2 cellular contexts compared by ENCODE assay signal in the genomic region with DNA sequence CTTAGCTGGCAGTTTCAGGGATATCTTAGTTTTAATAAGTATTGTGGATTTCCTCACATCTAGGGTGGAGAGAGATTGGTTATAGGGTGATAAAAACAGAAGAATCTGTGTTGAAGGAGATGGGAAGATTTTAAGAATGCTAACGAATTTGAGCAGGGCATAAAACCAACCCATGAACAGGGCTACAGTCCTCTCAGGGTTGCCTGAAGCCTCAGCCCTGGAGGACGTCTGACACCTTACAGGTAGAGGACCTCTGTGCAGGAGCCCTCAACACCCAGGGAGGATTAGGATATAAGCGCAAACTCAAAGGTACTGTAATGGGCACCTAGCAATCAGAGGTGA.
TF ChIP-seq lines count a peak whose summit lies in the region.

No MANE protein-coding gene starts in this region.

TF ChIP-seq in GM23338, 12 proteins besides CTCF, POLR2A, EP300 and RAD21 (continued from another document):
- TF ChIP-seq, protein P1, sequence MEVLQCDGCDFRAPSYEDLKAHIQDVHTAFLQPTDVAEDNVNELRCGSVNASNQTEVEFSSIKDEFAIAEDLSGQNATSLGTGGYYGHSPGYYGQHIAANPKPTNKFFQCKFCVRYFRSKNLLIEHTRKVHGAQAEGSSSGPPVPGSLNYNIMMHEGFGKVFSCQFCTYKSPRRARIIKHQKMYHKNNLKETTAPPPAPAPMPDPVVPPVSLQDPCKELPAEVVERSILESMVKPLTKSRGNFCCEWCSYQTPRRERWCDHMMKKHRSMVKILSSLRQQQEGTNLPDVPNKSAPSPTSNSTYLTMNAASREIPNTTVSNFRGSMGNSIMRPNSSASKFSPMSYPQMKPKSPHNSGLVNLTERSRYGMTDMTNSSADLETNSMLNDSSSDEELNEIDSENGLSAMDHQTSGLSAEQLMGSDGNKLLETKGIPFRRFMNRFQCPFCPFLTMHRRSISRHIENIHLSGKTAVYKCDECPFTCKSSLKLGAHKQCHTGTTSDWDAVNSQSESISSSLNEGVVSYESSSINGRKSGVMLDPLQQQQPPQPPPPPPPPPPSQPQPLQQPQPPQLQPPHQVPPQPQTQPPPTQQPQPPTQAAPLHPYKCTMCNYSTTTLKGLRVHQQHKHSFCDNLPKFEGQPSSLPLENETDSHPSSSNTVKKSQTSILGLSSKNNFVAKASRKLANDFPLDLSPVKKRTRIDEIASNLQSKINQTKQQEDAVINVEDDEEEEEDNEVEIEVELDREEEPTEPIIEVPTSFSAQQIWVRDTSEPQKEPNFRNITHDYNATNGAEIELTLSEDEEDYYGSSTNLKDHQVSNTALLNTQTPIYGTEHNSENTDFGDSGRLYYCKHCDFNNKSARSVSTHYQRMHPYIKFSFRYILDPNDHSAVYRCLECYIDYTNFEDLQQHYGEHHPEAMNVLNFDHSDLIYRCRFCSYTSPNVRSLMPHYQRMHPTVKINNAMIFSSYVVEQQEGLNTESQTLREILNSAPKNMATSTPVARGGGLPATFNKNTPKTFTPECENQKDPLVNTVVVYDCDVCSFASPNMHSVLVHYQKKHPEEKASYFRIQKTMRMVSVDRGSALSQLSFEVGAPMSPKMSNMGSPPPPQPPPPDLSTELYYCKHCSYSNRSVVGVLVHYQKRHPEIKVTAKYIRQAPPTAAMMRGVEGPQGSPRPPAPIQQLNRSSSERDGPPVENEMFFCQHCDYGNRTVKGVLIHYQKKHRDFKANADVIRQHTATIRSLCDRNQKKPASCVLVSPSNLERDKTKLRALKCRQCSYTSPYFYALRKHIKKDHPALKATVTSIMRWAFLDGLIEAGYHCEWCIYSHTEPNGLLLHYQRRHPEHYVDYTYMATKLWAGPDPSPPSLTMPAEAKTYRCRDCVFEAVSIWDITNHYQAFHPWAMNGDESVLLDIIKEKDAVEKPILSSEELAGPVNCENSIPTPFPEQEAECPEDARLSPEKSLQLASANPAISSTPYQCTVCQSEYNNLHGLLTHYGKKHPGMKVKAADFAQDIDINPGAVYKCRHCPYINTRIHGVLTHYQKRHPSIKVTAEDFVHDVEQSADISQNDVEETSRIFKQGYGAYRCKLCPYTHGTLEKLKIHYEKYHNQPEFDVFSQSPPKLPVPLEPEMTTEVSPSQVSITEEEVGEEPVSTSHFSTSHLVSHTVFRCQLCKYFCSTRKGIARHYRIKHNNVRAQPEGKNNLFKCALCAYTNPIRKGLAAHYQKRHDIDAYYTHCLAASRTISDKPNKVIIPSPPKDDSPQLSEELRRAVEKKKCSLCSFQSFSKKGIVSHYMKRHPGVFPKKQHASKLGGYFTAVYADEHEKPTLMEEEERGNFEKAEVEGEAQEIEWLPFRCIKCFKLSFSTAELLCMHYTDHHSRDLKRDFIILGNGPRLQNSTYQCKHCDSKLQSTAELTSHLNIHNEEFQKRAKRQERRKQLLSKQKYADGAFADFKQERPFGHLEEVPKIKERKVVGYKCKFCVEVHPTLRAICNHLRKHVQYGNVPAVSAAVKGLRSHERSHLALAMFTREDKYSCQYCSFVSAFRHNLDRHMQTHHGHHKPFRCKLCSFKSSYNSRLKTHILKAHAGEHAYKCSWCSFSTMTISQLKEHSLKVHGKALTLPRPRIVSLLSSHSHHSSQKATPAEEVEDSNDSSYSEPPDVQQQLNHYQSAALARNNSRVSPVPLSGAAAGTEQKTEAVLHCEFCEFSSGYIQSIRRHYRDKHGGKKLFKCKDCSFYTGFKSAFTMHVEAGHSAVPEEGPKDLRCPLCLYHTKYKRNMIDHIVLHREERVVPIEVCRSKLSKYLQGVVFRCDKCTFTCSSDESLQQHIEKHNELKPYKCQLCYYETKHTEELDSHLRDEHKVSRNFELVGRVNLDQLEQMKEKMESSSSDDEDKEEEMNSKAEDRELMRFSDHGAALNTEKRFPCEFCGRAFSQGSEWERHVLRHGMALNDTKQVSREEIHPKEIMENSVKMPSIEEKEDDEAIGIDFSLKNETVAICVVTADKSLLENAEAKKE (CRISPR knock-in tag; IDR thresholded peaks at IDR 0.05): no peak
- no peak for TF ChIP-seq JUNB (IDR thresholded peaks at IDR 0.05; ENCODE audit: unreplicated experiment)
- no peak for TF ChIP-seq POLR2AphosphoS5 (IDR thresholded peaks at IDR 0.05; ENCODE audit: low read depth)

TF ChIP-seq in WTC11, 78 proteins besides CTCF, POLR2A, EP300 and RAD21 (continued from another document):
- TF ChIP-seq FOXP4 (CRISPR knock-in tag; IDR thresholded peaks at IDR 0.05) (no peak), MAX (CRISPR knock-in tag; IDR thresholded peaks at IDR 0.05) (no peak)
- TF ChIP-seq, protein P2, sequence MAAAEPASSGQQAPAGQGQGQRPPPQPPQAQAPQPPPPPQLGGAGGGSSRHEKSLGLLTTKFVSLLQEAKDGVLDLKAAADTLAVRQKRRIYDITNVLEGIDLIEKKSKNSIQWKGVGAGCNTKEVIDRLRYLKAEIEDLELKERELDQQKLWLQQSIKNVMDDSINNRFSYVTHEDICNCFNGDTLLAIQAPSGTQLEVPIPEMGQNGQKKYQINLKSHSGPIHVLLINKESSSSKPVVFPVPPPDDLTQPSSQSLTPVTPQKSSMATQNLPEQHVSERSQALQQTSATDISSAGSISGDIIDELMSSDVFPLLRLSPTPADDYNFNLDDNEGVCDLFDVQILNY (CRISPR knock-in tag; IDR thresholded peaks at IDR 0.05): no peak
